22 cellular contexts compared by ENCODE assay signal in genomic region chr20:38930242-38930569, GRCh38. TPM values are rescaled to one million over a fixed set of nuclear protein-coding genes. Genes with fewer than 3 reads are reported as not detected.
DNase-seq lines count a peak whose midpoint lies in the region; ATAC-seq and TF ChIP-seq lines count a peak whose summit lies in the region.
"Had no signal": no experiment of that assay in that cellular context is flagged by ENCODE, and none has a peak within 500 bp of the region (broad histone marks: within the 10 kb centered on the region; RNA-seq: fewer than 3 reads in every experiment).

No MANE protein-coding gene starts in this region.

- no peak for TF ChIP-seq POLR2A in esophagus muscularis mucosa (IDR thresholded peaks at IDR 0.05; ENCODE audit: low read depth)
- TF ChIP-seq POLR2A in sigmoid colon (IDR thresholded peaks at IDR 0.05), result no peak

- peak overlapping the region; percentile 29 for H3K4me2 ChIP-seq in OCI-LY3 (ENCODE audit: low read length)

- no peak overlapping the region for H3K27ac ChIP-seq in OCI-LY3 (ENCODE audit: low read length)
- peak overlapping the region; percentile 77 to 91 (median 85) for H3K27ac ChIP-seq in esophagus muscularis mucosa (replicated peaks in 1 of 4)
- peak overlapping the region; percentile 75 to 87 (median 84) for H3K27ac ChIP-seq in sigmoid colon
- H3K27ac ChIP-seq in brain microvascular endothelial cell, result no peak overlapping the region
- H3K27ac ChIP-seq: prostate gland, skin epidermis, thyroid gland had no signal

- no peaks in the 10 kb centered on the region for H3K9me3 ChIP-seq in OCI-LY3 (ENCODE audit: insufficient read depth, low read length)
- H3K9me3 ChIP-seq in esophagus muscularis mucosa, result no peaks in the 10 kb centered on the region
- no peaks in the 10 kb centered on the region for H3K9me3 ChIP-seq in sigmoid colon
- H3K9me3 ChIP-seq: prostate gland, thyroid gland had no signal

- in situ Hi-C loops in brain microvascular endothelial cell (cut with HindIII; ENCODE audit: low pct_ligation_motif_present, low sequenced_read_pairs), result no loop called here

- no peak overlapping the region for H3K4me3 Mint-ChIP-seq in activated T-cell treated with anti-CD3 and anti-CD28 coated beads, Interleukin-2, amount 50 U/mL, for 72 hours
- H3K4me3 Mint-ChIP-seq: activated naive CD4-positive, alpha-beta T cell treated with anti-CD3 and anti-CD28 coated beads for 36 hours had no signal

- peaks cover 90% of the 10 kb centered on the region for H3K79me2 ChIP-seq in OCI-LY3 (ENCODE audit: low read length)

- no peak for TF ChIP-seq CTCF in OCI-LY3 (IDR thresholded peaks at IDR 0.05; ENCODE audit: low read depth, low read length)
- no peak for TF ChIP-seq CTCF in esophagus muscularis mucosa (IDR thresholded peaks at IDR 0.05)
- TF ChIP-seq CTCF in sigmoid colon (IDR thresholded peaks at IDR 0.05), result no peak
- no peak for TF ChIP-seq CTCF in brain microvascular endothelial cell (IDR thresholded peaks at IDR 0.05; ENCODE audit: low read depth, low read length, missing control alignments)

- WGBS in esophagus muscularis mucosa, result 93% methylated on average over 1 of the region's 1 CpG
- 83 to 93% methylated on average over 1 of the region's 1 CpG for WGBS in sigmoid colon, 2 donors

- peaks cover 67% of the 10 kb centered on the region for H4K20me1 ChIP-seq in OCI-LY3 (ENCODE audit: insufficient read depth, low read length)

- peak overlapping the region; percentile 12 for H3K27ac Mint-ChIP-seq in activated T-cell treated with anti-CD3 and anti-CD28 coated beads, Interleukin-2, amount 50 U/mL, for 72 hours
- H3K27ac Mint-ChIP-seq: activated naive CD4-positive, alpha-beta T cell treated with anti-CD3 and anti-CD28 coated beads for 36 hours; CD8-positive, alpha-beta T cell had no signal

- peaks cover 6 to 7% of the 10 kb centered on the region in 2 donors for H3K36me3 Mint-ChIP-seq in activated T-cell treated with anti-CD3 and anti-CD28 coated beads, Interleukin-2, amount 50 U/mL, for 72 hours (ENCODE audit: insufficient read depth in 2 of 2)
- H3K36me3 Mint-ChIP-seq: CD8-positive, alpha-beta T cell had no signal

- ATAC-seq in activated T-cell treated with anti-CD3 and anti-CD28 coated beads, Interleukin-2, amount 50 U/mL, for 72 hours (replicated peaks in 1 of 2), result no peak
- ATAC-seq: CD8-positive, alpha-beta T cell; left cardiac atrium had no signal

- H3K9me3 Mint-ChIP-seq in activated T-cell treated with anti-CD3 and anti-CD28 coated beads, Interleukin-2, amount 50 U/mL, for 72 hours, result no peaks in the 10 kb centered on the region
- H3K9me3 Mint-ChIP-seq: activated naive CD4-positive, alpha-beta T cell treated with anti-CD3 and anti-CD28 coated beads for 36 hours; CD8-positive, alpha-beta T cell had no signal

- H2AFZ ChIP-seq in OCI-LY3 (ENCODE audit: low read depth, low read length), result no peak overlapping the region

- no peak for DNase-seq in activated T-cell treated with anti-CD3 and anti-CD28 coated beads, Interleukin-2, amount 50 U/mL, for 72 hours
- DNase-seq in activated T-cell treated with anti-CD3 and anti-CD28 coated beads, Interleukin-2, amount 50 U/mL, for 48 hours, result no peak
- no peak for DNase-seq in esophagus muscularis mucosa (ENCODE audit: extremely low spot score)
- no peak for DNase-seq in sigmoid colon
- DNase-seq in brain microvascular endothelial cell, result no peak
- no peak for DNase-seq in NCI-H1105 treated with DMSO at 0.1 percent for 48 hours (lab: John Stamatoyannopoulos, UW)
- DNase-seq in DMS 273 treated with DMSO at 0.1 percent for 48 hours (lab: John Stamatoyannopoulos, UW), result no peak
- DNase-seq: activated CD4-positive, alpha-beta T cell treated with anti-CD3 and anti-CD28 coated beads for 48 hours; activated naive CD4-positive, alpha-beta T cell treated with anti-CD3 and anti-CD28 coated beads for 36 hours; anterior cingulate cortex; CD8-positive, alpha-beta T cell; cerebellar nuclear complex; effector CD4-positive, alpha-beta T cell; left cardiac atrium; NCI-H1048; Right ventricle myocardium superior; stimulated activated naive CD4-positive, alpha-beta T cell; SW 1271; thyroid gland had no signal

- peaks cover 36% of the 10 kb centered on the region for H3K4me1 Mint-ChIP-seq in activated T-cell treated with anti-CD3 and anti-CD28 coated beads, Interleukin-2, amount 50 U/mL, for 72 hours (ENCODE audit: low read depth)

- H3K4me1 ChIP-seq in OCI-LY3 (ENCODE audit: low read length) (peaks cover 57% of the 10 kb centered on the region), esophagus muscularis mucosa (peaks cover 16 to 64% (median 22%) of the 10 kb centered on the region in 4 donors), sigmoid colon (peaks cover 0 to 69% (median 18%) of the 10 kb centered on the region in 4 donors)

- H3K36me3 ChIP-seq in OCI-LY3 (replicated peaks; ENCODE audit: low read depth, low read length) (peaks cover 44% of the 10 kb centered on the region), esophagus muscularis mucosa (no peaks in the 10 kb centered on the region), sigmoid colon (no peaks in the 10 kb centered on the region), brain microvascular endothelial cell (replicated peaks) (no peaks in the 10 kb centered on the region)
- H3K36me3 ChIP-seq: prostate gland, thyroid gland had no signal

- H3K27me3 ChIP-seq in OCI-LY3 (ENCODE audit: low read depth, low read length) (no peaks in the 10 kb centered on the region), esophagus muscularis mucosa (no peaks in the 10 kb centered on the region), sigmoid colon (no peaks in the 10 kb centered on the region), brain microvascular endothelial cell (replicated peaks) (no peaks in the 10 kb centered on the region)
- H3K27me3 ChIP-seq: thyroid gland had no signal

- intact Hi-C loops in esophagus muscularis mucosa (cut with DNase I) (no loop called here), sigmoid colon (cut with DNase I) (no loop called here)

- TF ChIP-seq EP300 in esophagus muscularis mucosa (IDR thresholded peaks at IDR 0.05) (no peak), sigmoid colon (IDR thresholded peaks at IDR 0.05) (no peak)

- no peak overlapping the region for H3K4me3 ChIP-seq in OCI-LY3 (ENCODE audit: low read length)
- peak overlapping the region; percentile 67 to 92 (median 78) for H3K4me3 ChIP-seq in esophagus muscularis mucosa
- H3K4me3 ChIP-seq in sigmoid colon, result peak overlapping the region in 2 of 4 donors; percentile 62 to 79
- H3K4me3 ChIP-seq in brain microvascular endothelial cell (ENCODE audit: low read depth, low read length), result no peak overlapping the region
- H3K4me3 ChIP-seq: prostate gland, skin epidermis, thyroid gland had no signal

- H3K9ac ChIP-seq in OCI-LY3 (ENCODE audit: low read length), result no peak overlapping the region

- no peaks in the 10 kb centered on the region for H3K27me3 Mint-ChIP-seq in activated T-cell treated with anti-CD3 and anti-CD28 coated beads, Interleukin-2, amount 50 U/mL, for 72 hours (ENCODE audit: low read depth)

RNA-seq across cellular contexts. Expression of gene FAM83D, which starts 4.0 kb away (rescaled TPM):
- total RNA-seq in activated T-cell treated with anti-CD3 and anti-CD28 coated beads, Interleukin-2, amount 50 U/mL, for 72 hours, result 10 to 100 TPM; 10.4 to 10.5 TPM
- total RNA-seq in esophagus muscularis mucosa (100 to 1,000 TPM in 3 of 4 donors, 10 to 100 TPM in 1; 93.9 to 311 (median 211) TPM), sigmoid colon (100 to 1,000 TPM in 1 of 4 donors, 10 to 100 TPM in 3; 14.3 to 291 (median 57.8) TPM)
- polyA plus RNA-seq in sigmoid colon, result 10 to 100 TPM in 1 of 3 donors, 1 to 10 TPM in 2; 1.2 to 14.9 (median 4.9) TPM

RNA-seq across cellular contexts. Expression of gene DHX35, which starts 31.9 kb away (rescaled TPM):
- total RNA-seq in activated T-cell treated with anti-CD3 and anti-CD28 coated beads, Interleukin-2, amount 50 U/mL, for 72 hours, result 10 to 100 TPM in 1 of 2 donors, 1 to 10 TPM in 1; 9.4 to 14.2 TPM
- 10 to 100 TPM; 19.7 to 31.7 (median 24.5) TPM for total RNA-seq in esophagus muscularis mucosa
- total RNA-seq in sigmoid colon, result 10 to 100 TPM; 16.1 to 33.2 (median 18.3) TPM
- 10 to 100 TPM in 2 of 3 donors, 1 to 10 TPM in 1; 8.8 to 12.0 (median 10.3) TPM for polyA plus RNA-seq in sigmoid colon

Comparison
In these comparisons a context has a peak if more than half of its experiments do, and no peak if none do; other contexts are left out.
1. H3K27ac ChIP-seq: peak in esophagus muscularis mucosa (4 of 4) and sigmoid colon (4 of 4); none in OCI-LY3 (single experiment) and brain microvascular endothelial cell (single experiment).
2. H3K4me3 ChIP-seq: peak in esophagus muscularis mucosa (4 of 4); none in OCI-LY3 (single experiment) and brain microvascular endothelial cell (single experiment).